Comparison of ENCODE assay signal across 10 cellular contexts in the genomic region with DNA sequence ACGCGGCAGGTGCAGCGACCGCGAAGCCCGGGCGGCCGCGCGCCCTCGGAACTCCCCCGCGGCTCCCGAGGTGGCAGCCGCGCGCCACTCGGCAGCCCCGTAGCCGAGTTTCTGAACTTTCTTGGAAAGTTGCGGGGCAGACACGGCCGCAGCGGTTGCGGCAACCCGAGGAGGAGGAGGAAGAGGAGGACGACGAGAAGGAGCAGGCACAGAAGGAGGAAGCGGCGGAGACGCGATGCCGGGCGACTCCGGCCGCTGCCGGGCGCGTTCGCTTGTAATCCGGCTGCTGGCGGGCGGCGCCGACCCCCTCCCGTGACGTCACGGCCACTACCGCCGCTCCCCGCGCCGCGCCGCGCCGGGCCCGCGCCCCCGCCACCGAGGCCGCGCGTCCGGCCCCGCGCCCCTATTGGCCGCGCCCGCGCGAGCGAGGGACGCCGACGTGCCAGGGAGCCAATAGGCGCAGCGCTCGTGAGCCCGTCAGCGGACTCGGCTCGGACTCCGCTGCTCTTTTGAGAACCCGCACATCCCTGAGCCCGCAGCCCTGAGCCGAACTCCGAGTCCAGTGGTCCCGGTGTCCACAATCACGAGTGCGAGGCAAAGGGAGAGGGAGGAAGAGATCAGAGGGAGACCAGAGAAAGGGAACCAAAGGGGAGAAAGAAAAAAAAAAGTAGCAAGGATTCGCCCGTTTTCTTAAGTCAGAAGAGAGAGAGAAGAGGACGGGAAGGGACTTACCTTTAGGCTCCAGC. TPM values are rescaled to one million over a fixed set of nuclear protein-coding genes. Genes with fewer than 3 reads are reported as not detected.
DNase-seq lines count a peak whose midpoint lies in the region; ATAC-seq and TF ChIP-seq lines count a peak whose summit lies in the region.
"Had no signal": no experiment of that assay in that cellular context is flagged by ENCODE, and none has a peak within 500 bp of the region (broad histone marks: within the 10 kb centered on the region; RNA-seq: fewer than 3 reads in every experiment).

No MANE protein-coding gene starts in this region.

- peaks cover 90% of the 10 kb centered on the region for H3K27me3 ChIP-seq in CD8-positive, alpha-beta memory T cell (ENCODE audit: insufficient read depth, low read length, poor library complexity, severe bottlenecking)

- no peak for TF ChIP-seq EP300 in Ishikawa (IDR thresholded peaks at IDR 0.05; ENCODE audit: borderline replicate concordance)

- H3K9me3 Mint-ChIP-seq in CD8-positive, alpha-beta memory T cell, result peaks cover 4 to 44% (median 38%) of the 10 kb centered on the region in 5 donors
- H3K9me3 Mint-ChIP-seq in central memory CD8-positive, alpha-beta T cell, result no peaks in the 10 kb centered on the region

- WGBS in mesodermal cell (ENCODE audit: insufficient coverage in 2 of 2), 2 experiments, result 0 to 1% methylated on average over 65 to 78 of the region's 94 CpGs

- ATAC-seq in central memory CD8-positive, alpha-beta T cell (replicated peaks; ENCODE audit: extremely low read depth, poor library complexity, severe bottlenecking), result no peak
- no peak for ATAC-seq in GM19452 (IDR thresholded peaks at IDR 0.05; ENCODE audit: unreplicated experiment)
- ATAC-seq: HCT116 had no signal

- no peak for TF ChIP-seq RAD21 in Ishikawa (IDR thresholded peaks at IDR 0.05; ENCODE audit: low read depth)

- POLR2A ChIA-PET in CD8-positive, alpha-beta memory T cell (lab: Charles Lee), result no interaction called here

- H3K4me1 ChIP-seq in CD8-positive, alpha-beta memory T cell (ENCODE audit: insufficient read depth, low read length), result peaks cover 6% of the 10 kb centered on the region
- H3K4me1 ChIP-seq in mesodermal cell (ENCODE audit: control insufficient read depth, insufficient read depth, low read length, poor library complexity, severe bottlenecking), result peaks cover 3% of the 10 kb centered on the region

- H3K27ac Mint-ChIP-seq in CD8-positive, alpha-beta memory T cell, result peak overlapping the region in 1 of 8 donors; percentile 70
- H3K27ac Mint-ChIP-seq in central memory CD8-positive, alpha-beta T cell (ENCODE audit: low read depth), result peak overlapping the region; percentile 70

- H3K27me3 Mint-ChIP-seq in CD8-positive, alpha-beta memory T cell, result peaks cover 88 to 89% of the 10 kb centered on the region in 2 donors
- H3K27me3 Mint-ChIP-seq in central memory CD8-positive, alpha-beta T cell, result peaks cover 100% of the 10 kb centered on the region

- H3K27ac ChIP-seq in CD8-positive, alpha-beta memory T cell (ENCODE audit: low read depth, low read length), result no peak overlapping the region
- no peak overlapping the region for H3K27ac ChIP-seq in mesodermal cell (ENCODE audit: low read depth, low read length, severe bottlenecking)

- no peaks in the 10 kb centered on the region for H3K9me3 ChIP-seq in CD8-positive, alpha-beta memory T cell (ENCODE audit: low read length)
- H3K9me3 ChIP-seq in mesodermal cell (ENCODE audit: control insufficient read depth, low read length), result no peaks in the 10 kb centered on the region

- H3K36me3 ChIP-seq in CD8-positive, alpha-beta memory T cell (ENCODE audit: insufficient read depth, low read length), result no peaks in the 10 kb centered on the region
- H3K36me3 ChIP-seq in mesodermal cell (ENCODE audit: control insufficient read depth, insufficient read depth, low read length), result no peaks in the 10 kb centered on the region

- H3K4me1 Mint-ChIP-seq in CD8-positive, alpha-beta memory T cell, result peaks cover 26 to 30% (median 26%) of the 10 kb centered on the region in 3 donors
- peaks cover 20% of the 10 kb centered on the region for H3K4me1 Mint-ChIP-seq in central memory CD8-positive, alpha-beta T cell

- CTCF ChIA-PET in CD8-positive, alpha-beta memory T cell (lab: Charles Lee), result no interaction called here

- peak overlapping the region; percentile 32 to 86 (median 58) for H3K4me3 Mint-ChIP-seq in CD8-positive, alpha-beta memory T cell
- H3K4me3 Mint-ChIP-seq in central memory CD8-positive, alpha-beta T cell, result peak overlapping the region; percentile 60

- H3K4me3 ChIP-seq in CD8-positive, alpha-beta memory T cell (ENCODE audit: low read length), result no peak overlapping the region
- H3K4me3 ChIP-seq in mesodermal cell (ENCODE audit: extremely low read depth, insufficient read depth, low read length, poor library complexity, severe bottlenecking), result peak overlapping the region; percentile 28

- no peak for DNase-seq in CD8-positive, alpha-beta memory T cell
- DNase-seq in central memory CD8-positive, alpha-beta T cell (ENCODE audit: low spot score in 2 of 2), result no peak
- no peak for DNase-seq in stimulated activated CD4-positive, alpha-beta T cell treated with anti-CD3 and anti-CD28 coated beads, Interleukin-2, amount 100 ng/mL, for 24 hours
- DNase-seq in NCI-H526 treated with DMSO at 0.1 percent for 48 hours (lab: John Stamatoyannopoulos, UW), result no peak
- DNase-seq in NCI-H2196 (lab: John Stamatoyannopoulos, UW; ENCODE audit: unreplicated experiment), result no peak

- H3K36me3 Mint-ChIP-seq in CD8-positive, alpha-beta memory T cell, result peaks cover 0 to 2% (median 1%) of the 10 kb centered on the region in 3 donors
- H3K36me3 Mint-ChIP-seq in central memory CD8-positive, alpha-beta T cell (ENCODE audit: insufficient read depth), result peaks cover 23% of the 10 kb centered on the region

TF ChIP-seq in Ishikawa, 13 proteins besides CTCF, POLR2A, EP300 and RAD21:
- TF ChIP-seq, protein P1, sequence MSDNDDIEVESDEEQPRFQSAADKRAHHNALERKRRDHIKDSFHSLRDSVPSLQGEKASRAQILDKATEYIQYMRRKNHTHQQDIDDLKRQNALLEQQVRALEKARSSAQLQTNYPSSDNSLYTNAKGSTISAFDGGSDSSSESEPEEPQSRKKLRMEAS (IDR thresholded peaks at IDR 0.05), result 0 out of 2 replicates have a peak, but pooled peaks have one; percentile 4
- TF ChIP-seq TAF1 (IDR thresholded peaks at IDR 0.05; ENCODE audit: low read depth), result no peak

RNA-seq across cellular contexts. Expression of a gene that starts 0.7 kb away (rescaled TPM):
- total RNA-seq in CD8-positive, alpha-beta memory T cell, result not detected
- not detected for polyA plus RNA-seq in CD8-positive, alpha-beta memory T cell
- 0.33 TPM for polyA plus RNA-seq in mesodermal cell (2013, experiment 1 of 2)
- not detected for polyA plus RNA-seq in mesodermal cell (2013, experiment 2 of 2)
- total RNA-seq: bronchial epithelial cell had no signal
